Comparison of ENCODE assay signal across 17 cellular contexts in genomic region chr9:5825223-5825622, GRCh38. TPM values are rescaled to one million over a fixed set of nuclear protein-coding genes. Genes with fewer than 3 reads are reported as not detected.
DNase-seq lines count a peak whose midpoint lies in the region; ATAC-seq, FAIRE-seq and TF ChIP-seq lines count a peak whose summit lies in the region.
"Had no signal": no experiment of that assay in that cellular context is flagged by ENCODE, and none has a peak within 500 bp of the region (broad histone marks: within the 10 kb centered on the region; RNA-seq: fewer than 3 reads in every experiment).

No MANE protein-coding gene starts in this region.

- no peaks in the 10 kb centered on the region for H3F3A ChIP-seq in SK-N-SH (replicated peaks; ENCODE audit: insufficient read depth)

- no peak overlapping the region for H3K23ac ChIP-seq in H9 (ENCODE audit: insufficient read length, low read depth, low read length)

- no peak overlapping the region for H4K5ac ChIP-seq in H9 (ENCODE audit: insufficient read length, low read depth, low read length)

- no peak overlapping the region for H2BK12ac ChIP-seq in H9 (ENCODE audit: insufficient read length, low read depth, low read length)

- H2AK5ac ChIP-seq in H9 (ENCODE audit: insufficient read length, low read length): no peak overlapping the region

- DNase-seq in Ammon's horn (ENCODE audit: low spot score): peak; percentile 37
- DNase-seq in H9: no peak
- DNase-seq in activated T-helper 2 cell treated with anti-CD3 and anti-CD28 coated beads, Interferon-gamma antibody, Interleukin-2, Interleukin-4, amounts not matched to agents 10 μg/mL and 5 μg/mL and 100 μg/mL, durations not matched to agents 14 hours and 24 hours and 36 hours (ENCODE audit: low spot score): no peak
- DNase-seq in SK-N-SH: no peak
- DNase-seq in NCI-H1092 treated with DMSO at 0.1 percent for 48 hours (lab: John Stamatoyannopoulos, UW): no peak
- no peak for DNase-seq in GM12891 (ENCODE audit: insufficient read length, low spot score)
- DNase-seq: DMS153, EL, HCEC 1CT, IMR-90, NCI-H146, NCI-H2081 treated with DMSO at 0.1 percent for 48 hours, NCI-H524, SIG-M5 had no signal

- no peaks in the 10 kb centered on the region for H3K27me3 Mint-ChIP-seq in H9 (ENCODE audit: low read depth)
- H3K27me3 Mint-ChIP-seq in activated T-helper 2 cell treated with anti-CD3 and anti-CD28 coated beads, Interferon-gamma antibody, Interleukin-2, Interleukin-4, amounts not matched to agents 10 μg/mL and 5 μg/mL and 100 μg/mL, durations not matched to agents 14 hours and 24 hours and 36 hours (ENCODE audit: low read depth): no peaks in the 10 kb centered on the region

- H3K9me2 ChIP-seq in SK-N-SH: no peaks in the 10 kb centered on the region

- CTCF ChIA-PET in SK-N-SH (lab: Yijun Ruan, JAX): interaction anchor here (0.6 kb wide), 1 partner anchor 24 kb away, joined by 4 read pairs; no protein-coding TSS in a partner anchor

- TF ChIP-seq CTCF in H9 (conservative IDR thresholded peaks at IDR 0.05): no peak
- TF ChIP-seq CTCF in SK-N-SH (IDR thresholded peaks at IDR 0.05): no peak

- no peak overlapping the region for H3K56ac ChIP-seq in H9 (ENCODE audit: insufficient read length, low read depth, low read length)

- TF ChIP-seq RAD21 in SK-N-SH (IDR thresholded peaks at IDR 0.05; ENCODE audit: low read length): no peak

- H3K4me2 ChIP-seq in H9 (ENCODE audit: insufficient read depth, insufficient read length, low read length) (no peak overlapping the region), SK-N-SH (no peak overlapping the region)

- no peak overlapping the region for H2BK20ac ChIP-seq in H9 (ENCODE audit: low read depth, low read length, poor library complexity, severe bottlenecking)

- no peak overlapping the region for H4K8ac ChIP-seq in H9 (replicated peaks; ENCODE audit: insufficient read length, low read depth, low read length)

- H4K91ac ChIP-seq in H9 (ENCODE audit: insufficient read length, low read depth, low read length): no peak overlapping the region

- H2AFZ ChIP-seq in H9 (ENCODE audit: low read length): no peak overlapping the region
- H2AFZ ChIP-seq in SK-N-SH (ENCODE audit: low read depth): no peak overlapping the region

- no peak for FAIRE-seq in GM12891 (lab: Jason Lieb, UNC)
- FAIRE-seq: RCC 7860 had no signal

- H2BK5ac ChIP-seq in H9 (ENCODE audit: insufficient read length, low read length): peak overlapping the region; percentile 8

- H3K36me3 ChIP-seq in SK-N-SH (replicated peaks in 1 of 2; ENCODE audit: control insufficient read depth in 1 of 2, insufficient read depth in 2 of 2, low read length in 1 of 2): peaks cover 3 to 7% of the 10 kb centered on the region in 2 experiments

- WGBS in H9 (ENCODE audit: extremely low coverage, insufficient read length, low lambda C conversion rate): no CpG with 5 or more reads among the region's 1 CpG
- WGBS in SK-N-SH (ENCODE audit: low lambda C conversion rate): 89% methylated on average over 1 of the region's 1 CpG

- H3T11ph ChIP-seq in H9 (ENCODE audit: low read length): no peak overlapping the region

- H3K9me3 ChIP-seq in H9 (ENCODE audit: control insufficient read depth, low read depth, low read length) (no peaks in the 10 kb centered on the region), SK-N-SH (no peaks in the 10 kb centered on the region)

- H2BK15ac ChIP-seq in H9 (ENCODE audit: low read depth, low read length): no peak overlapping the region

- H3K27ac Mint-ChIP-seq in H9: no peak overlapping the region
- peak overlapping the region; percentile 54 for H3K27ac Mint-ChIP-seq in activated T-helper 2 cell treated with anti-CD3 and anti-CD28 coated beads, Interferon-gamma antibody, Interleukin-2, Interleukin-4, amounts not matched to agents 10 μg/mL and 5 μg/mL and 100 μg/mL, durations not matched to agents 14 hours and 24 hours and 36 hours

- intact Hi-C loops in activated T-helper 2 cell treated with anti-CD3 and anti-CD28 coated beads, Interferon-gamma antibody, Interleukin-2, Interleukin-4, amounts not matched to agents 10 μg/mL and 5 μg/mL and 100 μg/mL, durations not matched to agents 14 hours and 24 hours and 36 hours (cut with micrococcal nuclease): no loop called here

- no peak overlapping the region for H3K4ac ChIP-seq in H9 (ENCODE audit: low read depth, low read length)

- H3K79me1 ChIP-seq in H9 (ENCODE audit: insufficient read depth, low read depth, low read length, poor library complexity, severe bottlenecking): no peaks in the 10 kb centered on the region

- no peak for TF ChIP-seq EP300 in SK-N-SH (IDR thresholded peaks at IDR 0.05; ENCODE audit: borderline replicate concordance in 1 of 2, low read depth in 1 of 2, low read length in 1 of 2)

- no peaks in the 10 kb centered on the region for H4K20me1 ChIP-seq in H9 (ENCODE audit: control insufficient read depth, insufficient read depth, insufficient read length)
- H4K20me1 ChIP-seq in SK-N-SH (ENCODE audit: insufficient read depth): no peaks in the 10 kb centered on the region

- TF ChIP-seq POLR2A in GM12891 (IDR thresholded peaks at IDR 0.05; ENCODE audit: low read depth, low read length): no peak

- no peak overlapping the region for H3K4me3 ChIP-seq in SK-N-SH (ENCODE audit: low read depth in 2 of 2, low read length in 1 of 2)

- no peak overlapping the region for H3K4me3 Mint-ChIP-seq in H9
- H3K4me3 Mint-ChIP-seq in activated T-helper 2 cell treated with anti-CD3 and anti-CD28 coated beads, Interferon-gamma antibody, Interleukin-2, Interleukin-4, amounts not matched to agents 10 μg/mL and 5 μg/mL and 100 μg/mL, durations not matched to agents 14 hours and 24 hours and 36 hours (ENCODE audit: low read depth): no peak overlapping the region

- no peaks in the 10 kb centered on the region for H3K9me3 Mint-ChIP-seq in H9
- H3K9me3 Mint-ChIP-seq in activated T-helper 2 cell treated with anti-CD3 and anti-CD28 coated beads, Interferon-gamma antibody, Interleukin-2, Interleukin-4, amounts not matched to agents 10 μg/mL and 5 μg/mL and 100 μg/mL, durations not matched to agents 14 hours and 24 hours and 36 hours: no peaks in the 10 kb centered on the region

- POLR2A ChIA-PET in SK-N-SH (lab: Yijun Ruan, JAX): no interaction called here

- no peak overlapping the region for H3K14ac ChIP-seq in H9 (ENCODE audit: insufficient read depth, low read length)

- H3K23me2 ChIP-seq in H9 (ENCODE audit: insufficient read length, low read depth, low read length, poor library complexity, severe bottlenecking): no peaks in the 10 kb centered on the region

- no peak overlapping the region for H3K18ac ChIP-seq in H9 (ENCODE audit: insufficient read length, low read depth, low read length)

- no peaks in the 10 kb centered on the region for H3K4me1 ChIP-seq in H9 (ENCODE audit: insufficient read depth, low read length)
- H3K4me1 ChIP-seq in SK-N-SH (ENCODE audit: control insufficient read depth in 1 of 2, insufficient read depth in 2 of 2, low read depth in 1 of 2, low read length in 1 of 2): no peaks in the 10 kb centered on the region

- H3K4me1 Mint-ChIP-seq in H9: no peaks in the 10 kb centered on the region
- peaks cover 36% of the 10 kb centered on the region for H3K4me1 Mint-ChIP-seq in activated T-helper 2 cell treated with anti-CD3 and anti-CD28 coated beads, Interferon-gamma antibody, Interleukin-2, Interleukin-4, amounts not matched to agents 10 μg/mL and 5 μg/mL and 100 μg/mL, durations not matched to agents 14 hours and 24 hours and 36 hours (ENCODE audit: low read depth)

- H3K27me3 ChIP-seq in H9 (ENCODE audit: insufficient read depth, low read length) (no peaks in the 10 kb centered on the region), layer of hippocampus (ENCODE audit: control insufficient read depth, insufficient read depth, low read length) (no peaks in the 10 kb centered on the region), SK-N-SH (ENCODE audit: insufficient read depth) (no peaks in the 10 kb centered on the region)

- H3K27ac ChIP-seq in H9 (ENCODE audit: insufficient read length, low read depth, low read length) (no peak overlapping the region), layer of hippocampus (ENCODE audit: low read depth, low read length) (peak overlapping the region; percentile 17), SK-N-SH (ENCODE audit: low read depth in 2 of 2, low read length in 1 of 2) (no peak overlapping the region)

- no peak overlapping the region for H2BK120ac ChIP-seq in H9 (ENCODE audit: low read depth, low read length, poor library complexity, severe bottlenecking)

- H3K79me2 ChIP-seq in H9 (ENCODE audit: insufficient read depth, low read length) (no peaks in the 10 kb centered on the region), SK-N-SH (ENCODE audit: insufficient read depth) (no peaks in the 10 kb centered on the region)

- peaks cover 2 to 24% (median 24%) of the 10 kb centered on the region in 3 experiments; a peak in 6 of 7 replicates for H3K36me3 Mint-ChIP-seq in H9 (ENCODE audit: insufficient read depth in 1 of 3, low read depth in 3 of 3)
- H3K36me3 Mint-ChIP-seq in activated T-helper 2 cell treated with anti-CD3 and anti-CD28 coated beads, Interferon-gamma antibody, Interleukin-2, Interleukin-4, amounts not matched to agents 10 μg/mL and 5 μg/mL and 100 μg/mL, durations not matched to agents 14 hours and 24 hours and 36 hours (ENCODE audit: low read depth): peaks cover 64% of the 10 kb centered on the region

- ATAC-seq in HG03460 (IDR thresholded peaks at IDR 0.05; ENCODE audit: unreplicated experiment): no peak

- no peak overlapping the region for H3K9ac ChIP-seq in H9 (ENCODE audit: extremely low read depth, insufficient read length, low read length)
- H3K9ac ChIP-seq in SK-N-SH: no peak overlapping the region

TF ChIP-seq in SK-N-SH, 30 proteins besides CTCF, POLR2A, EP300 and RAD21 (continues in another document):
- TF ChIP-seq TEAD4 (IDR thresholded peaks at IDR 0.05; ENCODE audit: borderline replicate concordance, insufficient read depth) (no peak), FOXM1 (IDR thresholded peaks at IDR 0.05; ENCODE audit: low read depth) (no peak), FOSL2 (IDR thresholded peaks at IDR 0.05; ENCODE audit: borderline replicate concordance, low read depth) (no peak), ELF1 (IDR thresholded peaks at IDR 0.05) (no peak), GATA2 (CRISPR knock-in tag; IDR thresholded peaks at IDR 0.05) (no peak)

TF ChIP-seq in GM12891, 5 proteins besides CTCF, POLR2A, EP300 and RAD21:
- TF ChIP-seq POLR2AphosphoS5 (IDR thresholded peaks at IDR 0.05; ENCODE audit: low read depth, low read length): no peak
- TF ChIP-seq SPI1 (IDR thresholded peaks at IDR 0.05; ENCODE audit: low read depth, low read length): no peak
- TF ChIP-seq PAX5 (IDR thresholded peaks at IDR 0.05; ENCODE audit: insufficient read depth, low read length, severe bottlenecking): no peak
- no peak for TF ChIP-seq TAF1 (IDR thresholded peaks at IDR 0.05; ENCODE audit: low read depth, low read length)
- TF ChIP-seq POU2F2 (IDR thresholded peaks at IDR 0.05; ENCODE audit: low read depth, low read length): no peak

RNA-seq across cellular contexts. Expression of gene ERMP1, which starts 7.7 kb away (rescaled TPM):
- 19.0 and 20.2 TPM in 2 replicates for total RNA-seq in H9 (2021)
- total RNA-seq in activated T-helper 2 cell treated with anti-CD3 and anti-CD28 coated beads, Interferon-gamma antibody, Interleukin-2, Interleukin-4, amounts not matched to agents 10 μg/mL and 5 μg/mL and 100 μg/mL, durations not matched to agents 14 hours and 24 hours and 36 hours: 21.1 and 25.3 TPM in 2 replicates
- 5.9 and 6.4 TPM in 2 replicates for polyA plus RNA-seq in SK-N-SH (2012; rRNA removed)
- 7.3 and 7.9 TPM in 2 replicates for polyA plus RNA-seq in SK-N-SH (2012; cell fraction: cytosol; rRNA removed)
- 5.6 and 6.4 TPM in 2 replicates for polyA plus RNA-seq in SK-N-SH (2012; cell fraction: nucleus; rRNA removed)
- 8.1 TPM for polyA plus RNA-seq in GM12891 (2012; ENCODE audit: low read depth, missing spikeins)
